In genomic region chr5:143001764-143002351, GRCh38 we compare ENCODE assay signal across 8 cellular contexts.
DNase-seq lines count a peak whose midpoint lies in the region; TF ChIP-seq lines count a peak whose summit lies in the region.

No MANE protein-coding gene starts in this region.

- no peaks in the 10 kb centered on the region for H3K36me3 ChIP-seq in adrenal gland (replicated peaks in 1 of 2)

- H3K4me1 ChIP-seq in adrenal gland (replicated peaks in 1 of 2) = peaks cover 6 to 27% of the 10 kb centered on the region in 2 donors

- TF ChIP-seq POLR2A in adrenal gland (IDR thresholded peaks at IDR 0.05) = no peak

- intact Hi-C loops in adrenal gland (cut with DNase I) = loop anchor here (10.0 kb wide), 2 partner anchors 403 to 823 kb away; partner anchors contain the start of gene NR3C1 (in 1 of the 2)

- peak overlapping the region in 2 of 5 donors; percentile 53 to 63 for H3K27ac ChIP-seq in adrenal gland

- peak; percentile 13 for DNase-seq in stimulated activated naive CD4-positive, alpha-beta T cell treated with Interleukin-2 at 50 U/mL for 16 hours (lab: John Stamatoyannopoulos, UW)
- DNase-seq in stimulated activated naive CD4-positive, alpha-beta T cell (lab: John Stamatoyannopoulos, UW) = no peak
- DNase-seq in activated naive CD4-positive, alpha-beta T cell treated with anti-CD3 and anti-CD28 coated beads, Interleukin-2, amount 50 U/mL, for 16 hours = peak; percentile 19
- peak; percentile 65 for DNase-seq in islet precursor cell
- DNase-seq in NCI-H510A (lab: John Stamatoyannopoulos, UW) = no peak
- no peak for DNase-seq in NCI-H2171 (lab: John Stamatoyannopoulos, UW)
- no peak for DNase-seq in adrenal gland
- no peak for DNase-seq in NOMO-1 (lab: John Stamatoyannopoulos, UW; ENCODE audit: unreplicated experiment in 2 of 2)

- TF ChIP-seq CTCF in adrenal gland (IDR thresholded peaks at IDR 0.05) = no peak

- no peaks in the 10 kb centered on the region for H3K27me3 ChIP-seq in adrenal gland

- 49 to 64% (median 59%) methylated on average over 7 to 8 of the region's 8 CpGs for WGBS in adrenal gland, 4 donors

- H3K9me3 ChIP-seq in adrenal gland (replicated peaks in 1 of 3) = no peaks in the 10 kb centered on the region

- no peak overlapping the region for H3K4me3 ChIP-seq in adrenal gland

Comparison
In these comparisons a context has a peak if more than half of its experiments do, and no peak if none do; other contexts are left out.
1. DNase-seq: peak in stimulated activated naive CD4-positive, alpha-beta T cell treated with Interleukin-2 at 50 U/mL for 16 hours (single experiment), activated naive CD4-positive, alpha-beta T cell treated with anti-CD3 and anti-CD28 coated beads, Interleukin-2, amount 50 U/mL, for 16 hours (single experiment) and islet precursor cell (single experiment); none in stimulated activated naive CD4-positive, alpha-beta T cell (0 of 6), NCI-H510A (single experiment), NCI-H2171 (single experiment), adrenal gland (0 of 7) and NOMO-1 (0 of 2).